Comparison of ENCODE assay signal across 8 cellular contexts in the genomic region with DNA sequence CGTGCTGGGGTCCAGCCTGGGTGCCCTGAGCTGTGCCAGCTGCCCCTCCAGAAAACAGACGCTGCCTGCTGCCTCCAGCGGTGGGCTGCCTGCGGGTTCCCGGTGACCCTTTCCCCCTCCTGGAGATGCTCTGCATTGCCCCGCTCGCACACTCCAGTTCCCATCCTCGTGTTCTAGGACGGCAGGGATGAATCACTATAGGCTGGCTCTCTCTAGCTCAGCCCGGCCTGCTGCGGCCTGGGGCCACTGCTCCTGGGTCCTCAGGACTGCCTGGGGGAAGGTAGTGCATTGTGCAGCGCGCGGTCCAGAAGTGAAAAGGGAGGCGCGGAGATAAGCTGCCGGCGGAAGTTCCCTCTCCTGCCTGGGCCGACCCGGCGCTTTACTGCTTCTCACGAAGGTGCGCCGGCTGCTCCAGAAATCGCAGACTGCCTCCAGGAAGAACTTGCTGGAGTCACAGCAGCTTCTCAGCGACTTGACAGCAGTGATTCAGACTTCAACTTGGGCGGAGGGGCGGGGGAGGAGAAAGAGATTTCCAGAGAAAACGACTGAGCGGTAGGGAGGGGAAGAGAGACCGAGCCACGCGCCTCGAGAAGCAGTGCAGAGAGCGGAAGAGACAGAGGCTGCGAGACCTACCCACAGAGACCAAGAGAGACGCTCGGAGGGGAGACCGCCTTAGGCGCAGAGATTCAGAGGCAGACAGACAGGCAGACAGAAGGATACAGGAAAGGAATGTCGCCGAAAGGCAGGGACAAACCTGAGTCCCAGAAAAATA. TPM values are rescaled to one million over a fixed set of nuclear protein-coding genes. Genes with fewer than 3 reads are reported as not detected.
DNase-seq lines count a peak whose midpoint lies in the region; ATAC-seq and TF ChIP-seq lines count a peak whose summit lies in the region.

No MANE protein-coding gene starts in this region.

- POLR2A ChIA-PET in MCF 10A (lab: Yijun Ruan, JAX): interaction anchor here (0.7 to 1.6 kb wide), 2 partner anchors 33 to 310 kb away, joined by 3 to 7 read pairs; partner anchors contain the start of gene STX18
- POLR2A ChIA-PET in GM10248 (lab: Yijun Ruan, JAX): no interaction called here

- peaks cover 0 to 13% (median 0%) of the 10 kb centered on the region in 3 donors for H3K9me3 Mint-ChIP-seq in IgD-negative memory B cell
- no peaks in the 10 kb centered on the region for H3K9me3 Mint-ChIP-seq in MCF 10A (ENCODE audit: unreplicated experiment)
- peaks cover 6 to 7% of the 10 kb centered on the region in 2 donors for H3K9me3 Mint-ChIP-seq in stimulated activated naive B cell treated with anti-CD40 and anti-IgM and Interleukin-4, amounts not matched to agents 10 μg/mL and 1 μg/mL and 100 μg/mL, for 72 hours

- DNase-seq in stimulated activated CD4-positive, alpha-beta T cell treated with anti-CD3 and anti-CD28 coated beads, Interleukin-12 subunit alpha, Interleukin-12 subunit beta, amount 100 ng/mL, for 4 hours: peak; percentile 25
- DNase-seq in stimulated activated CD4-positive, alpha-beta T cell treated with anti-CD3 and anti-CD28 coated beads, Interleukin-2, amount 100 ng/mL, for 48 hours: no peak
- peak; percentile 22 for DNase-seq in MCF 10A (ENCODE audit: unreplicated experiment)
- DNase-seq in left lobe of liver (ENCODE audit: low spot score): no peak
- DNase-seq in stimulated activated naive B cell treated with anti-CD40 and anti-IgM and Interleukin-4, amounts not matched to agents 10 μg/mL and 1 μg/mL and 100 μg/mL, for 72 hours: peak; percentile 25
- no peak for DNase-seq in GM10248 (ENCODE audit: extremely low spot score)
- no peak for DNase-seq in NK-92 (lab: John Stamatoyannopoulos, UW; ENCODE audit: unreplicated experiment)

- peak overlapping the region; percentile 82 to 95 (median 91) for H3K4me3 Mint-ChIP-seq in IgD-negative memory B cell
- H3K4me3 Mint-ChIP-seq in MCF 10A (ENCODE audit: unreplicated experiment): peak overlapping the region; percentile 57
- H3K4me3 Mint-ChIP-seq in stimulated activated naive B cell treated with anti-CD40 and anti-IgM and Interleukin-4, amounts not matched to agents 10 μg/mL and 1 μg/mL and 100 μg/mL, for 72 hours: peak overlapping the region; percentile 80 to 84

- BruUV-seq in MCF 10A (replicated peaks; lab: Mats Ljungman, UMichigan): no TSS peak

- H3K4me1 Mint-ChIP-seq in IgD-negative memory B cell (peaks cover 7 to 15% (median 14%) of the 10 kb centered on the region in 3 donors), MCF 10A (ENCODE audit: insufficient read depth, unreplicated experiment) (peaks cover 10% of the 10 kb centered on the region)
- peaks cover 23 to 40% of the 10 kb centered on the region in 2 donors for H3K4me1 Mint-ChIP-seq in stimulated activated naive B cell treated with anti-CD40 and anti-IgM and Interleukin-4, amounts not matched to agents 10 μg/mL and 1 μg/mL and 100 μg/mL, for 72 hours

- CTCF ChIA-PET in MCF 10A (lab: Yijun Ruan, JAX) (interaction anchor here (0.6 kb wide), 1 partner anchor 274 kb away, joined by 3 read pairs; no protein-coding TSS in a partner anchor), GM10248 (lab: Yijun Ruan, JAX) (interaction anchor here (0.9 kb wide), 1 partner anchor 12 kb away, joined by 3 read pairs; no protein-coding TSS in a partner anchor)

- peak; percentile 33 for ATAC-seq in left lobe of liver
- peak; percentile 78 to 82 for ATAC-seq in stimulated activated naive B cell treated with anti-CD40 and anti-IgM and Interleukin-4, amounts not matched to agents 10 μg/mL and 1 μg/mL and 100 μg/mL, for 72 hours (replicated peaks)

- peaks cover 54% of the 10 kb centered on the region for H3K27me3 Mint-ChIP-seq in IgD-negative memory B cell
- H3K27me3 Mint-ChIP-seq in MCF 10A (ENCODE audit: insufficient read depth, unreplicated experiment): peaks cover 15% of the 10 kb centered on the region
- H3K27me3 Mint-ChIP-seq in stimulated activated naive B cell treated with anti-CD40 and anti-IgM and Interleukin-4, amounts not matched to agents 10 μg/mL and 1 μg/mL and 100 μg/mL, for 72 hours: peaks cover 64 to 80% of the 10 kb centered on the region in 2 donors

- intact Hi-C loops in MCF 10A (cut with micrococcal nuclease): no loop called here

- peak overlapping the region in 2 of 3 donors; percentile 76 to 89 for H3K27ac Mint-ChIP-seq in IgD-negative memory B cell
- no peak overlapping the region for H3K27ac Mint-ChIP-seq in MCF 10A (ENCODE audit: low read depth, unreplicated experiment)
- H3K27ac Mint-ChIP-seq in stimulated activated naive B cell treated with anti-CD40 and anti-IgM and Interleukin-4, amounts not matched to agents 10 μg/mL and 1 μg/mL and 100 μg/mL, for 72 hours: peak overlapping the region; percentile 87

- peaks cover 4% of the 10 kb centered on the region for H3K36me3 Mint-ChIP-seq in IgD-negative memory B cell
- H3K36me3 Mint-ChIP-seq in MCF 10A (ENCODE audit: insufficient read depth, unreplicated experiment): no peaks in the 10 kb centered on the region
- H3K36me3 Mint-ChIP-seq in stimulated activated naive B cell treated with anti-CD40 and anti-IgM and Interleukin-4, amounts not matched to agents 10 μg/mL and 1 μg/mL and 100 μg/mL, for 72 hours: peaks cover 9 to 13% of the 10 kb centered on the region in 2 donors

- TF ChIP-seq CTCF in MCF 10A (IDR thresholded peaks at IDR 0.05; ENCODE audit: unreplicated experiment) (no peak), GM10248 (IDR thresholded peaks at IDR 0.05; ENCODE audit: control extremely low read depth, extremely low read depth, low read depth, missing control alignments) (no peak)

RNA-seq across cellular contexts. Expression of gene MSX1, which starts 6.7 kb away (rescaled TPM):
- 0.18 TPM for polyA plus RNA-seq in IgD-negative memory B cell
- total RNA-seq in MCF 10A (2022) (3.6 and 3.9 TPM in 2 replicates), left lobe of liver (0.33 TPM)

Comparison
In these comparisons a context has a peak if more than half of its experiments do, and no peak if none do; other contexts are left out.
1. DNase-seq: peak in stimulated activated CD4-positive, alpha-beta T cell treated with anti-CD3 and anti-CD28 coated beads, Interleukin-12 subunit alpha, Interleukin-12 subunit beta, amount 100 ng/mL, for 4 hours (single experiment), MCF 10A (single experiment) and stimulated activated naive B cell treated with anti-CD40 and anti-IgM and Interleukin-4, amounts not matched to agents 10 μg/mL and 1 μg/mL and 100 μg/mL, for 72 hours (single experiment); none in stimulated activated CD4-positive, alpha-beta T cell treated with anti-CD3 and anti-CD28 coated beads, Interleukin-2, amount 100 ng/mL, for 48 hours (0 of 2), left lobe of liver (single experiment), GM10248 (single experiment) and NK-92 (single experiment).
2. Peak in every context shown above with its lines, with median percentiles within 50 percentile points of each other: H3K4me3 Mint-ChIP-seq.